Comparison of ENCODE assay signal across 8 cellular contexts in the genomic region with DNA sequence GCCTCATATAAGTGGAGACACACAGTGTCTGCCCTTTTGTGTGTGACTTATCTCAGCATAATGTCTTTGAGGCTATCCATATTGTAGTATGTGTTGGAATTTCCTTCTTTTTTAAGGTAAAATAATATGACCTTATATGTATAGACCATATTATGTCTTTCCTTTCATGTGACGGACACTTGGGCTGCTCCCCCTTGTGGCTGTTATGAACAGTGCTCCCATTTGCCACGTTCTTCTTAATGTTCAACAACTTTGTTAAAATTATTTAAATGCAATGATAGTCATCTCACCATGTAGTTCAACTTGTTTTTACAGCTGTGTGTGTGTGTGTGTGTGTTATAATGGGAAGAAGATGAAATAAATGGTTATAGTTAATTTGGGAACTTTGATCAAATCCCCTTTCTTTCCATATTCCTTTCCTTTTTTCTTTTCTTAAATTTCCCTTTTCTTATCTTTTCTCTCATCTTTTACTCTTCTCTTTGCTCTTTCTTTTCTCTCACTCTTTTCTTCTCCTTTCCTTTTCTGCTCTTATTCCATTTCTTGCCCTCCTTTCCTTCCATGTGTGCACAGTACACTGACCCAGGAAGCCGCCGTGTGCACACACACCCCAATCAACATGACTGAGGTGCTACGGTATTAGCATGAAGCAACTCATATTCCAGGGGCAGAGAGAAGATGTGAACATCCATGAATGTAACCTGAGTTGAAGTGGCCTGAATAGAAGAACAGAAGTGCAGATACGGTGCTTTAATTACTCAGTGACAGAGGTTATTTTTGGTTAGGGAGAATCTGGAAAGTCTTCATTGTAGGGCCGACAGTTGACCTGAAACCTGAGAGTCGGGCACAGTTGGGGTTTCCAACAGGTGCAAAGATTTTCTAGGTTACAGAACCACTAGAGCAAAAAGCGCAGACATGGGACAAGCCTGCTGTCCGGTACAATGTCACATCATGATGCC.
A peak's percentile ranks its signal among the peaks of the same experiment; 100 is the strongest.
DNase-seq lines count a peak whose midpoint lies in the region; ATAC-seq and TF ChIP-seq lines count a peak whose summit lies in the region.

No MANE protein-coding gene starts in this region.

- no peak for ATAC-seq in GM18517 (IDR thresholded peaks at IDR 0.05; ENCODE audit: unreplicated experiment)

- H3K4me2 ChIP-seq in mesenchymal stem cell (ENCODE audit: low read length, poor library complexity, severe bottlenecking), result no peak overlapping the region

- H3K79me1 ChIP-seq in mesenchymal stem cell (replicated peaks; ENCODE audit: low read length, poor library complexity, severe bottlenecking), result no peaks in the 10 kb centered on the region

- peaks cover 0 to under 1% of the 10 kb centered on the region in 2 experiments for H3K27me3 ChIP-seq in mesenchymal stem cell (ENCODE audit: control insufficient read depth in 1 of 2, insufficient read depth in 1 of 2, low read length in 2 of 2)

- H2AK5ac ChIP-seq in mesenchymal stem cell (ENCODE audit: low read length, severe bottlenecking), result no peak overlapping the region

- no peaks in the 10 kb centered on the region for H3K36me3 ChIP-seq in mesenchymal stem cell (ENCODE audit: control insufficient read depth in 1 of 2, insufficient read depth in 2 of 2, low read depth in 1 of 2, low read length in 2 of 2)

- no peak overlapping the region for H3K14ac ChIP-seq in mesenchymal stem cell (ENCODE audit: low read length in 2 of 2)

- H3K4ac ChIP-seq in mesenchymal stem cell (ENCODE audit: low read depth in 1 of 2, low read length in 2 of 2), result no peak overlapping the region

- H3K9ac ChIP-seq in mesenchymal stem cell (ENCODE audit: low read length), result no peak overlapping the region

- no peak overlapping the region for H4K91ac ChIP-seq in mesenchymal stem cell (ENCODE audit: low read length)

- no peak overlapping the region for H4K8ac ChIP-seq in mesenchymal stem cell (ENCODE audit: low read length)

- no peak overlapping the region for H2BK120ac ChIP-seq in mesenchymal stem cell (ENCODE audit: low read depth, low read length)

- H2BK12ac ChIP-seq in mesenchymal stem cell (ENCODE audit: low read length in 2 of 2), result no peak overlapping the region

- H2BK5ac ChIP-seq in mesenchymal stem cell (ENCODE audit: low read depth, low read length, poor library complexity, severe bottlenecking), result no peak overlapping the region

- H3K4me3 ChIP-seq in coronary artery, result no peak overlapping the region
- no peak overlapping the region for H3K4me3 ChIP-seq in mesenchymal stem cell (ENCODE audit: insufficient read depth in 1 of 2, low read depth in 1 of 2, low read length in 2 of 2)

- no peak overlapping the region for H2AFZ ChIP-seq in mesenchymal stem cell (ENCODE audit: low read depth, low read length)

- H3K27ac ChIP-seq in coronary artery (no peak overlapping the region), mesenchymal stem cell (ENCODE audit: low read length, poor library complexity, severe bottlenecking) (no peak overlapping the region)

- no peaks in the 10 kb centered on the region for H3K9me3 ChIP-seq in mesenchymal stem cell (ENCODE audit: control insufficient read depth, low read length)

- WGBS in mesenchymal stem cell, result 92% methylated on average over 7 of the region's 10 CpGs

- H3K23ac ChIP-seq in mesenchymal stem cell (ENCODE audit: low read length in 2 of 2), result no peak overlapping the region

- TF ChIP-seq CTCF in coronary artery (IDR thresholded peaks at IDR 0.05), result peak; percentile 52

- no peak overlapping the region for H3K18ac ChIP-seq in mesenchymal stem cell (ENCODE audit: low read depth in 1 of 2, low read length in 2 of 2)

- H3K4me1 ChIP-seq in mesenchymal stem cell (ENCODE audit: control insufficient read depth, insufficient read depth, low read depth, low read length), result peaks cover 1% of the 10 kb centered on the region

- peak overlapping the region; percentile 18 for H2BK15ac ChIP-seq in mesenchymal stem cell (ENCODE audit: low read depth, poor library complexity, severe bottlenecking)

- DNase-seq in NCI-H510A treated with DMSO at 0.1 percent for 48 hours (lab: John Stamatoyannopoulos, UW), result peak; percentile 21
- DNase-seq in NCI-H510A (lab: John Stamatoyannopoulos, UW), result no peak
- DNase-seq in Kasumi-1 (lab: John Stamatoyannopoulos, UW), result peak; percentile 13 to 16
- DNase-seq in T-helper 9 cell, result peak; percentile 18
- DNase-seq in coronary artery (ENCODE audit: low spot score), result peak; percentile 40
- peak; percentile 63 for DNase-seq in mesenchymal stem cell
- peak; percentile 19 for DNase-seq in stimulated activated naive CD4-positive, alpha-beta T cell treated with Interleukin-2 at 50 U/mL for 16 hours (lab: John Stamatoyannopoulos, UW)
